In the genomic region with DNA sequence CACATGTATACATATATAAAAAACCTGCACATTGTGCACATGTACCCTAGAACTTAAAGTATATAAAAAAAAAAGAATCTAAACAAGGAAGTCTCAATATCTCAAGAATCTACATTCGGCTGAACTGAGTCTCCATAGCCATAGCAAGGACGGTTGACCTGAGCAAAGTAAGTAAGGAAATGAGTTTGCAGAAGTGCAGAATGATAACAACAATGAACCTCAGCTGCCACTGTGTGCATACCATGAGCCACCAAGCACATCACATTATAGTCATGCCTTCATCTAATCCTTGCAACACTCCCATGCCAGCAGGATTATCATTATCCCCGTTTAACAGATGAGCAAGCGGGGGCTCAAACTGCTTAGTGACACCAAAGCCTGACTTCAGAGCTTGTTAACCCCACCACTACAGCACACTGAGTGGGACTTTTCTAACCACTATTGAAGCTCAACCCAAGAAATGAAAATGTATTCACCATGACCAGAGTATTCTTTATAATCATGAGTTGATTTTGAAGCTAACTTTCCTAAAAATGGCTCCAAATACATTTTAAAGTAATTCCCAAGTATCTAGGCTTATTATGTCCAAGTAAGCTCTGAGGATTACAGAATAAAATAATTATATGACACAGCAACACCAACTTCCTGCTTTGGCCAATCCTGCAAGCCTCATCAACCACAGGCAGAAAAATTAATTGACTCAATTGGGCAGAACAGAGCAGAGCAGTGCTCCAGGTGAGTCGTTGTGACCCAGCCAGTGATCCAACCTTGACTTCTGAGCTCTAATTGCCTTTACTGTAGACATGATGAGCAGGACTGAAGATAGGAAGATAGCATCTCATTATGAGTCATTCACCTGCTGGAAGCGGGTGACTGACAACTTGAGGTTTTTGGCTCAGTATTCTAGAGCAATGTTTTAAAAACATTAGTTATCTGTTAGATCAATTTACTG, we compare ENCODE assay signal across 11 cellular contexts. TPM values are rescaled to one million over a fixed set of nuclear protein-coding genes. Genes with fewer than 3 reads are reported as not detected.
A peak's percentile ranks its signal among the peaks of the same experiment; 100 is the strongest.
DNase-seq lines count a peak whose midpoint lies in the region; ATAC-seq, FAIRE-seq and TF ChIP-seq lines count a peak whose summit lies in the region.
"Had no signal": no experiment of that assay in that cellular context is flagged by ENCODE, and none has a peak within 500 bp of the region (broad histone marks: within the 10 kb centered on the region; RNA-seq: fewer than 3 reads in every experiment).

No MANE protein-coding gene starts in this region.

- no peaks in the 10 kb centered on the region for H3K4me1 ChIP-seq in gastrocnemius medialis

- no peaks in the 10 kb centered on the region for H3K36me3 ChIP-seq in gastrocnemius medialis

- TF ChIP-seq POLR2A in GM12891 (IDR thresholded peaks at IDR 0.05; ENCODE audit: low read depth, low read length) (no peak), gastrocnemius medialis (IDR thresholded peaks at IDR 0.05) (no peak)

- intact Hi-C loops in Right ventricle myocardium inferior (cut with DNase I) (no loop called here), gastrocnemius medialis (cut with DNase I; ENCODE audit: low total_unique reads) (no loop called here)

- H3K4me1 Mint-ChIP-seq in activated naive CD8-positive, alpha-beta T cell treated with anti-CD3 and anti-CD28 coated beads, Interleukin-2, amount 50 U/mL, for 24 hours = peaks cover 1% of the 10 kb centered on the region

- H3K36me3 Mint-ChIP-seq in activated naive CD8-positive, alpha-beta T cell treated with anti-CD3 and anti-CD28 coated beads, Interleukin-2, amount 50 U/mL, for 24 hours (ENCODE audit: low read depth) = no peaks in the 10 kb centered on the region

- ATAC-seq in GM21528 (IDR thresholded peaks at IDR 0.05; ENCODE audit: low FRiP score, unreplicated experiment) (peak; percentile 80), HG03460 (IDR thresholded peaks at IDR 0.05; ENCODE audit: unreplicated experiment) (peak; percentile 58), Right ventricle myocardium inferior (no peak), gastrocnemius medialis (no peak)
- peak; percentile 24 for ATAC-seq in activated naive CD8-positive, alpha-beta T cell treated with anti-CD3 and anti-CD28 coated beads, Interleukin-2, amount 50 U/mL, for 24 hours

- in situ Hi-C loops in gastrocnemius medialis (cut with MboI; ENCODE audit: low sequenced_read_pairs in 4 of 4) = no loop called here

- H3K27me3 ChIP-seq in gastrocnemius medialis = no peaks in the 10 kb centered on the region

- H3K27me3 Mint-ChIP-seq in activated naive CD8-positive, alpha-beta T cell treated with anti-CD3 and anti-CD28 coated beads, Interleukin-2, amount 50 U/mL, for 24 hours = peaks cover 6% of the 10 kb centered on the region

- H3K9me3 ChIP-seq in gastrocnemius medialis = no peaks in the 10 kb centered on the region

- peak; percentile 40 for FAIRE-seq in GM12891 (lab: Jason Lieb, UNC)

- no peak overlapping the region for H3K27ac Mint-ChIP-seq in activated naive CD8-positive, alpha-beta T cell treated with anti-CD3 and anti-CD28 coated beads, Interleukin-2, amount 50 U/mL, for 24 hours
- H3K27ac Mint-ChIP-seq: progenitor cell of endocrine pancreas had no signal

- TF ChIP-seq CTCF in gastrocnemius medialis (IDR thresholded peaks at IDR 0.05 in 4 of 5, conservative IDR thresholded peaks at IDR 0.05 in 1 of 5) = no peak

- DNase-seq in GM12891 (ENCODE audit: insufficient read length, low spot score) (no peak), RPMI8226 (no peak), Right ventricle myocardium inferior (ENCODE audit: missing footprints) (no peak), SIG-M5 (lab: John Stamatoyannopoulos, UW) (no peak), gastrocnemius medialis (no peak)
- no peak for DNase-seq in activated naive CD8-positive, alpha-beta T cell treated with anti-CD3 and anti-CD28 coated beads, Interleukin-2, amount 50 U/mL, for 24 hours
- DNase-seq: Calu3, hypothalamus had no signal

- no peak overlapping the region for H3K4me3 Mint-ChIP-seq in activated naive CD8-positive, alpha-beta T cell treated with anti-CD3 and anti-CD28 coated beads, Interleukin-2, amount 50 U/mL, for 24 hours

- H3K27ac ChIP-seq in gastrocnemius medialis = no peak overlapping the region

- H3K4me3 ChIP-seq in gastrocnemius medialis = no peak overlapping the region

- H3K9me3 Mint-ChIP-seq in activated naive CD8-positive, alpha-beta T cell treated with anti-CD3 and anti-CD28 coated beads, Interleukin-2, amount 50 U/mL, for 24 hours = peaks cover 5% of the 10 kb centered on the region

TF ChIP-seq in GM12891, 5 proteins besides CTCF, POLR2A, EP300 and RAD21:
- TF ChIP-seq POU2F2 (IDR thresholded peaks at IDR 0.05; ENCODE audit: low read depth, low read length) (no peak), SPI1 (IDR thresholded peaks at IDR 0.05; ENCODE audit: low read depth, low read length) (peak; percentile 58), PAX5 (IDR thresholded peaks at IDR 0.05; ENCODE audit: insufficient read depth, low read length, severe bottlenecking) (no peak), POLR2AphosphoS5 (IDR thresholded peaks at IDR 0.05; ENCODE audit: low read depth, low read length) (no peak), TAF1 (IDR thresholded peaks at IDR 0.05; ENCODE audit: low read depth, low read length) (no peak)

RNA-seq across cellular contexts. Expression of gene IL12A, which starts 47.3 kb away (rescaled TPM):
- polyA plus RNA-seq in GM12891 (2012; ENCODE audit: low read depth, missing spikeins) = 1.1 TPM
- total RNA-seq in Right ventricle myocardium inferior (0.46 TPM), gastrocnemius medialis (not detected)
- total RNA-seq: progenitor cell of endocrine pancreas had no signal

Comparison
In these comparisons a context has a peak if more than half of its experiments do, and no peak if none do; other contexts are left out.
1. ATAC-seq: peak in GM21528 (single experiment), HG03460 (single experiment) and activated naive CD8-positive, alpha-beta T cell treated with anti-CD3 and anti-CD28 coated beads, Interleukin-2, amount 50 U/mL, for 24 hours (single experiment); none in Right ventricle myocardium inferior (single experiment) and gastrocnemius medialis (0 of 2).